ENCODE assay signal across 15 cellular contexts in the genomic region with DNA sequence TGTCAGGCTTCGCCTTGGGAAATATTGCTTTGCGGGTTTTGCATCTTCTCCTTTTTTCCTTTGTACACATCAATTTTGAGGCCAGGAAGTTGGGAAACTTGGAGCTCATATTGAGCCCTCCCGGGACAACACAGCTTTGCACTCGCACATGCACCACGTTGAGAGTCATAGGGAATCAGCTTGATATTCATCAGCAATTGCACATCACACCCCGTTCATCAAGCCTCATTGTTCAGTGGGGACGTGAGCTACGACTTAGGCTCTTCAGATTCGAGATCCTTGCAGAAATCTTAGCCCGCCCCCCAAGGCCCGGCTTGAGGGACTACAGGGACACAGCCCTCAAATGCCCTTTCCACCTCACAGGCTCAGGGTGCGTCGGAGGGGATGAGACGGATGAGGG.
"Had no signal": no experiment of that assay in that cellular context is flagged by ENCODE, and none has a peak within 500 bp of the region (broad histone marks: within the 10 kb centered on the region; RNA-seq: fewer than 3 reads in every experiment).

No MANE protein-coding gene starts in this region.

- H3K9me3 ChIP-seq: prostate gland, thyroid gland, uterus had no signal

- DNase-seq: activated CD4-positive, alpha-beta memory T cell treated with anti-CD3 and anti-CD28 coated beads for 36 hours; activated CD4-positive, alpha-beta T cell treated with anti-CD3 and anti-CD28 coated beads for 36 hours; activated naive CD8-positive, alpha-beta T cell treated with anti-CD3 and anti-CD28 coated beads, Interleukin-2, amount 50 U/mL, for 24 hours; caudate nucleus; glutamatergic neuron; hippocampal formation; right cardiac atrium; stimulated activated CD4-positive, alpha-beta T cell treated with anti-CD3 and anti-CD28 coated beads, Interleukin-2, amount 100 ng/mL, for 24 hours; stimulated activated naive CD4-positive, alpha-beta T cell treated with Interleukin-2 at 50 U/mL for 16 hours; thyroid gland; uterus had no signal

- H3K36me3 ChIP-seq: prostate gland, thyroid gland, uterus had no signal

- H3K4me3 ChIP-seq: prostate gland, thyroid gland, uterus had no signal

- H3K36me3 Mint-ChIP-seq: activated CD4-positive, alpha-beta memory T cell treated with anti-CD3 and anti-CD28 coated beads for 36 hours; brain; mesothelial cell of epicardium had no signal

- H3K27ac Mint-ChIP-seq: activated CD4-positive, alpha-beta memory T cell treated with anti-CD3 and anti-CD28 coated beads for 36 hours; activated CD4-positive, alpha-beta T cell treated with anti-CD3 and anti-CD28 coated beads for 36 hours; activated naive CD8-positive, alpha-beta T cell treated with anti-CD3 and anti-CD28 coated beads, Interleukin-2, amount 50 U/mL, for 24 hours; brain; mesothelial cell of epicardium had no signal

- H3K4me3 Mint-ChIP-seq: activated CD4-positive, alpha-beta memory T cell treated with anti-CD3 and anti-CD28 coated beads for 36 hours; activated CD4-positive, alpha-beta T cell treated with anti-CD3 and anti-CD28 coated beads for 36 hours; activated naive CD8-positive, alpha-beta T cell treated with anti-CD3 and anti-CD28 coated beads, Interleukin-2, amount 50 U/mL, for 24 hours; brain; mesothelial cell of epicardium had no signal

- H3K9me3 Mint-ChIP-seq: activated CD4-positive, alpha-beta memory T cell treated with anti-CD3 and anti-CD28 coated beads for 36 hours; activated naive CD8-positive, alpha-beta T cell treated with anti-CD3 and anti-CD28 coated beads, Interleukin-2, amount 50 U/mL, for 24 hours; brain; mesothelial cell of epicardium had no signal

- H3K27ac ChIP-seq: foreskin keratinocyte, prostate gland, thyroid gland, uterus had no signal

- H3K27me3 ChIP-seq: thyroid gland, uterus had no signal

- H3K4me1 ChIP-seq: foreskin keratinocyte, prostate gland, thyroid gland, uterus had no signal

- H3K4me1 Mint-ChIP-seq: activated CD4-positive, alpha-beta T cell treated with anti-CD3 and anti-CD28 coated beads for 36 hours; activated naive CD8-positive, alpha-beta T cell treated with anti-CD3 and anti-CD28 coated beads, Interleukin-2, amount 50 U/mL, for 24 hours; brain; mesothelial cell of epicardium had no signal
